In genomic region chr5:148853868-148854267, GRCh38 we compare ENCODE assay signal across 15 cellular contexts. TPM values are rescaled to one million over a fixed set of nuclear protein-coding genes. Genes with fewer than 3 reads are reported as not detected.
DNase-seq lines count a peak whose midpoint lies in the region; ATAC-seq and TF ChIP-seq lines count a peak whose summit lies in the region.
"Had no signal": no experiment of that assay in that cellular context is flagged by ENCODE, and none has a peak within 500 bp of the region (broad histone marks: within the 10 kb centered on the region; RNA-seq: fewer than 3 reads in every experiment).

No MANE protein-coding gene starts in this region.

- no peak for TF ChIP-seq CTCF in activated CD8-positive, alpha-beta T cell treated with anti-CD3 and anti-CD28 coated beads for 36 hours (IDR thresholded peaks at IDR 0.05)
- TF ChIP-seq CTCF in glutamatergic neuron (IDR thresholded peaks at IDR 0.05; ENCODE audit: partially characterized antibody, unreplicated experiment): no peak

- no peak overlapping the region for H3K27ac Mint-ChIP-seq in activated CD8-positive, alpha-beta T cell treated with anti-CD3 and anti-CD28 coated beads for 36 hours
- no peak overlapping the region for H3K27ac Mint-ChIP-seq in glutamatergic neuron (ENCODE audit: unreplicated experiment)
- H3K27ac Mint-ChIP-seq: type B pancreatic cell had no signal

- POLR2A ChIA-PET in activated CD8-positive, alpha-beta T cell treated with anti-CD3 and anti-CD28 coated beads for 36 hours (lab: Charles Lee): no interaction called here

- ATAC-seq in GM18505 (IDR thresholded peaks at IDR 0.05; ENCODE audit: unreplicated experiment): peak; percentile 66
- peak; percentile 58 for ATAC-seq in GM19455 (IDR thresholded peaks at IDR 0.05; ENCODE audit: unreplicated experiment)
- ATAC-seq in HG02973 (IDR thresholded peaks at IDR 0.05; ENCODE audit: unreplicated experiment): peak; percentile 67
- ATAC-seq in activated CD8-positive, alpha-beta T cell treated with anti-CD3 and anti-CD28 coated beads for 36 hours: peak; percentile 29
- ATAC-seq in left lobe of liver: no peak
- ATAC-seq: right lobe of liver had no signal

- intact Hi-C loops in activated CD8-positive, alpha-beta T cell treated with anti-CD3 and anti-CD28 coated beads for 36 hours (cut with micrococcal nuclease): no loop called here

- H3K4me3 Mint-ChIP-seq in activated CD8-positive, alpha-beta T cell treated with anti-CD3 and anti-CD28 coated beads for 36 hours: no peak overlapping the region
- no peak overlapping the region for H3K4me3 Mint-ChIP-seq in glutamatergic neuron (ENCODE audit: unreplicated experiment)
- H3K4me3 Mint-ChIP-seq: type B pancreatic cell had no signal

- CTCF ChIA-PET in activated CD8-positive, alpha-beta T cell treated with anti-CD3 and anti-CD28 coated beads for 36 hours (lab: Charles Lee): interaction anchor here (0.6 to 1.9 kb wide), 5 partner anchors 19 to 153 kb away, joined by 3 to 7 read pairs (median 3); no protein-coding TSS in a partner anchor

- no peaks in the 10 kb centered on the region for H3K36me3 Mint-ChIP-seq in activated CD8-positive, alpha-beta T cell treated with anti-CD3 and anti-CD28 coated beads for 36 hours (ENCODE audit: low read depth)
- no peaks in the 10 kb centered on the region for H3K36me3 Mint-ChIP-seq in glutamatergic neuron (ENCODE audit: unreplicated experiment)
- H3K36me3 Mint-ChIP-seq: type B pancreatic cell had no signal

- H3K27me3 Mint-ChIP-seq in activated CD8-positive, alpha-beta T cell treated with anti-CD3 and anti-CD28 coated beads for 36 hours: no peaks in the 10 kb centered on the region
- no peaks in the 10 kb centered on the region for H3K27me3 Mint-ChIP-seq in glutamatergic neuron (ENCODE audit: unreplicated experiment)

- TF ChIP-seq POLR2A in GM18505 (IDR thresholded peaks at IDR 0.05; ENCODE audit: borderline replicate concordance, extremely low read depth, insufficient read depth, insufficient read length): no peak

- H3K4me1 Mint-ChIP-seq in activated CD8-positive, alpha-beta T cell treated with anti-CD3 and anti-CD28 coated beads for 36 hours (ENCODE audit: low read depth): peaks cover 43% of the 10 kb centered on the region
- H3K4me1 Mint-ChIP-seq in glutamatergic neuron (ENCODE audit: low read depth, unreplicated experiment): no peaks in the 10 kb centered on the region

- no peak for DNase-seq in activated CD8-positive, alpha-beta T cell treated with anti-CD3 and anti-CD28 coated beads for 36 hours
- DNase-seq in mesenteric fat pad (ENCODE audit: low spot score) (no peak), left lobe of liver (ENCODE audit: low spot score) (no peak), glutamatergic neuron (no peak), hippocampal formation (lab: John Stamatoyannopoulos, UW) (no peak)
- DNase-seq: activated naive CD4-positive, alpha-beta T cell treated with anti-CD3 and anti-CD28 coated beads, Interleukin-2, amount 50 U/mL, for 16 hours; effector memory CD4-positive, alpha-beta T cell; NCI-H2029; NCI-H774; right lobe of liver; stimulated activated CD4-positive, alpha-beta T cell treated with anti-CD3 and anti-CD28 coated beads, Interleukin-4, amount 100 ng/mL, for 24 hours had no signal

- no peaks in the 10 kb centered on the region for H3K9me3 Mint-ChIP-seq in activated CD8-positive, alpha-beta T cell treated with anti-CD3 and anti-CD28 coated beads for 36 hours
- H3K9me3 Mint-ChIP-seq in glutamatergic neuron (ENCODE audit: unreplicated experiment): no peaks in the 10 kb centered on the region
- H3K9me3 Mint-ChIP-seq: type B pancreatic cell had no signal

RNA-seq across cellular contexts. Expression of gene ADRB2, which starts 27.5 kb away (rescaled TPM):
- under 1 TPM; 0.81 to 0.98 TPM for total RNA-seq in activated CD8-positive, alpha-beta T cell treated with anti-CD3 and anti-CD28 coated beads for 36 hours
- 25.3 TPM for total RNA-seq in mesenteric fat pad
- 1.6 TPM for total RNA-seq in left lobe of liver
- not detected for total RNA-seq in glutamatergic neuron (ENCODE audit: unreplicated experiment)

Comparison
In these comparisons a context has a peak if more than half of its experiments do, and no peak if none do; other contexts are left out.
1. RNA of gene ADRB2, which starts 27.5 kb away (total RNA-seq): 25.3 TPM in mesenteric fat pad (single experiment); 1.6 TPM in left lobe of liver (single experiment), 0.81 to 0.98 TPM in activated CD8-positive, alpha-beta T cell treated with anti-CD3 and anti-CD28 coated beads for 36 hours and not detected in glutamatergic neuron (single experiment); every median in the first group is over 10 times any median in the second.